ENCODE assay signal across 8 cellular contexts in genomic region chr17:74744714-74745547, GRCh38. TPM values are rescaled to one million over a fixed set of nuclear protein-coding genes. Genes with fewer than 3 reads are reported as not detected.
A peak's percentile ranks its signal among the peaks of the same experiment; 100 is the strongest.
DNase-seq lines count a peak whose midpoint lies in the region; ATAC-seq and TF ChIP-seq lines count a peak whose summit lies in the region.

No MANE protein-coding gene starts in this region.

- peak; percentile 100 for TF ChIP-seq CTCF in chondrocyte (IDR thresholded peaks at IDR 0.05)

- H3K9me3 Mint-ChIP-seq in chondrocyte (ENCODE audit: low read depth), result no peaks in the 10 kb centered on the region

- DNase-seq in NCI-H510A treated with DMSO at 0.1 percent for 48 hours (lab: John Stamatoyannopoulos, UW), result peak; percentile 40
- no peak for DNase-seq in NCI-H510A (lab: John Stamatoyannopoulos, UW)
- peak; percentile 6 for DNase-seq in NCI-H2081 treated with DMSO at 0.1 percent for 48 hours (lab: John Stamatoyannopoulos, UW)
- DNase-seq in activated CD4-positive, alpha-beta T cell treated with anti-CD3 and anti-CD28 coated beads for 24 hours (ENCODE audit: low read depth in 2 of 2), result peak; percentile 76 to 82
- DNase-seq in chondrocyte (ENCODE audit: low spot score), result no peak
- DNase-seq in left kidney (ENCODE audit: low read depth, low spot score), result peak; percentile 81
- peak; percentile 89 to 91 for DNase-seq in stimulated activated CD4-positive, alpha-beta T cell treated with anti-CD3 and anti-CD28 coated beads, Interleukin-2, amount 100 ng/mL, for 24 hours

- ATAC-seq in HG03342 (IDR thresholded peaks at IDR 0.05; ENCODE audit: unreplicated experiment), result no peak

- peaks cover 30% of the 10 kb centered on the region for H3K4me1 Mint-ChIP-seq in chondrocyte (ENCODE audit: low read depth)

- H3K27ac Mint-ChIP-seq in chondrocyte (ENCODE audit: unreplicated experiment), result no peak overlapping the region

- H3K27me3 Mint-ChIP-seq in chondrocyte (ENCODE audit: low read depth), result peaks cover 2% of the 10 kb centered on the region

- no peaks in the 10 kb centered on the region for H3K36me3 Mint-ChIP-seq in chondrocyte (ENCODE audit: low read depth)

- H3K4me3 Mint-ChIP-seq in chondrocyte (ENCODE audit: unreplicated experiment), result peak overlapping the region; percentile 7

RNA-seq across cellular contexts. Expression of gene NHERF1, which starts 3.5 kb away (rescaled TPM):
- total RNA-seq in chondrocyte, result 98.7 to 108 TPM (median 98.7 TPM) in 3 replicates

RNA-seq across cellular contexts. Expression of gene RAB37, which starts 7.9 kb away (rescaled TPM):
- total RNA-seq in chondrocyte, result 0.15 TPM in 1 of 3 replicates, not detected in the others

RNA-seq across cellular contexts. Expression of gene NAT9, which starts 31.2 kb away (rescaled TPM):
- 46.8 to 48.9 TPM (median 47.4 TPM) in 3 replicates for total RNA-seq in chondrocyte

RNA-seq across cellular contexts. Expression of gene CD300LF, which starts 32.2 kb away (rescaled TPM):
- total RNA-seq in chondrocyte, result not detected in 3 replicates

Comparison
In these comparisons a context has a peak if more than half of its experiments do, and no peak if none do; other contexts are left out.
1. DNase-seq: peak in NCI-H510A treated with DMSO at 0.1 percent for 48 hours (single experiment), NCI-H2081 treated with DMSO at 0.1 percent for 48 hours (single experiment), activated CD4-positive, alpha-beta T cell treated with anti-CD3 and anti-CD28 coated beads for 24 hours (2 of 2), left kidney (single experiment) and stimulated activated CD4-positive, alpha-beta T cell treated with anti-CD3 and anti-CD28 coated beads, Interleukin-2, amount 100 ng/mL, for 24 hours (2 of 2); none in NCI-H510A (single experiment) and chondrocyte (single experiment).